ENCODE assay signal across 20 cellular contexts in genomic region chr11:2094354-2095197, GRCh38. TPM values are rescaled to one million over a fixed set of nuclear protein-coding genes. Genes with fewer than 3 reads are reported as not detected.
"Had no signal": no experiment of that assay in that cellular context is flagged by ENCODE, and none has a peak within 500 bp of the region (broad histone marks: within the 10 kb centered on the region; RNA-seq: fewer than 3 reads in every experiment).

No MANE protein-coding gene starts in this region.

- H3K36me3 Mint-ChIP-seq: naive thymus-derived CD4-positive, alpha-beta T cell; T-cell had no signal

- H3K9me3 Mint-ChIP-seq: activated T-helper 17 cell treated with anti-CD3 and anti-CD28 coated beads, Interleukin-2, amount 50 U/mL, for 72 hours; central memory CD8-positive, alpha-beta T cell; naive thymus-derived CD4-positive, alpha-beta T cell; stimulated activated naive CD8-positive, alpha-beta T cell treated with anti-CD3 and anti-CD28 coated beads, Interleukin-15, amount 100 ng/mL, for 72 hours; T-cell had no signal

- H3K36me3 ChIP-seq: lower lobe of right lung, prostate gland, thoracic aorta, WERI-Rb-1 had no signal

- H3K4me3 ChIP-seq: body of pancreas, lower lobe of right lung, prostate gland, thoracic aorta had no signal

- H3K27me3 ChIP-seq: body of pancreas had no signal

- H3K27ac Mint-ChIP-seq: activated CD8-positive, alpha-beta T cell treated with anti-CD3 and anti-CD28 coated beads, Interleukin-2, amount 10 ng/mL, durations not matched to agents 7 days and 5 days; stimulated activated naive CD8-positive, alpha-beta T cell treated with anti-CD3 and anti-CD28 coated beads, Interleukin-15, amount 100 ng/mL, for 72 hours; T-cell had no signal

- H3K9me3 ChIP-seq: body of pancreas, lower lobe of right lung, prostate gland, thoracic aorta had no signal

- H3K4me3 Mint-ChIP-seq: activated CD8-positive, alpha-beta T cell treated with anti-CD3 and anti-CD28 coated beads, Interleukin-2, amount 10 ng/mL, durations not matched to agents 7 days and 5 days; central memory CD8-positive, alpha-beta T cell; stimulated activated naive CD8-positive, alpha-beta T cell treated with anti-CD3 and anti-CD28 coated beads, Interleukin-15, amount 100 ng/mL, for 72 hours; T-cell had no signal

- H3K27ac ChIP-seq: lower lobe of right lung, prostate gland, thoracic aorta, WERI-Rb-1 had no signal

- DNase-seq: activated CD4-positive, alpha-beta T cell treated with anti-CD3 and anti-CD28 coated beads for 48 hours; activated CD8-positive, alpha-beta memory T cell treated with anti-CD3 and anti-CD28 coated beads, Interleukin-2, amount 50 U/mL, for 48 hours; activated CD8-positive, alpha-beta T cell treated with anti-CD3 and anti-CD28 coated beads, Interleukin-2, amount 10 ng/mL, durations not matched to agents 7 days and 5 days; activated naive CD4-positive, alpha-beta T cell treated with anti-CD3 and anti-CD28 coated beads, Interleukin-2, amount 50 U/mL, for 16 hours; amniotic stem cell; effector memory CD4-positive, alpha-beta T cell; hippocampal formation; lower lobe of right lung; naive thymus-derived CD4-positive, alpha-beta T cell; nucleus accumbens; stimulated activated CD4-positive, alpha-beta T cell treated with anti-CD3 and anti-CD28 coated beads, Interleukin-4, amount 100 ng/mL, for 4 hours; stimulated activated naive CD8-positive, alpha-beta T cell treated with anti-CD3 and anti-CD28 coated beads, Interleukin-15, amount 100 ng/mL, for 72 hours; T-cell; WERI-Rb-1 had no signal

- ATAC-seq: activated CD8-positive, alpha-beta T cell treated with anti-CD3 and anti-CD28 coated beads, Interleukin-2, amount 10 ng/mL, durations not matched to agents 7 days and 5 days; activated T-helper 17 cell treated with anti-CD3 and anti-CD28 coated beads, Interleukin-2, amount 50 U/mL, for 72 hours; body of pancreas; lower lobe of right lung; naive thymus-derived CD4-positive, alpha-beta T cell; stimulated activated naive CD8-positive, alpha-beta T cell treated with anti-CD3 and anti-CD28 coated beads, Interleukin-15, amount 100 ng/mL, for 72 hours; T-cell had no signal

RNA-seq across cellular contexts. Expression of gene IGF2, which starts 44.6 kb away (rescaled TPM):
- total RNA-seq: activated CD8-positive, alpha-beta T cell treated with anti-CD3 and anti-CD28 coated beads, Interleukin-2, amount 10 ng/mL, durations not matched to agents 7 days and 5 days; mononuclear cell had no signal
- polyA plus RNA-seq: naive thymus-derived CD4-positive, alpha-beta T cell had no signal
